In the genomic region with DNA sequence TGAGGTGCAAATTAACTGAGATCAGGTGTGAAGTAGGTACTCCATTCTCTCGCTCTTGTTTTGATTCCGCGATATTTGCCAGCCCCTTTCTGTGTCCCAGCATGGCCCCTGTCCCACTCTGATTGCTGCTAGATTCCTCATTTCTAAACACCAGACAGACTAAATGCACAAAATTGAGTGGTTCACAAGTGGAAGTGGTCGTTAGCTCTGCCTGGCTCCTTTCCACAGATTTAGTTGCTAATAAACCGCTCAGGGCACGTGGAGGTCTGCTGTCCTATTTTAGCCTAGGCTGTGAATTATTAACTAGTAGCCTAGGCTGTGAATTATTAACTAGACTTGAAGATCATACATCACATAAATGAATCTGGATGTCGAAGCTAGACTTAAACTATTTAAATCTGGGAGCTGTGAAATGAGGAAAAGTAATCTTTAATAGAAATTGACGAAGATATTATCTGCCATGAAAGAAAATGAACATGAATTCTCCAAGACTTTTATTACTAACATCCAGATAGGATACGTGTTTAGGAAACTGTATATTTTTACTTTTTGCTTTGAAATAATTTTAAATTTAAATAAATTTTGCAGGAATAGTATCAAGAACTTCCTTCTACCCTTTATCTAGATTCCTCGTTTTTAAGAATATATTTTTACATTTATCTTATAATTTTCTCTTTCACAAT, we compare ENCODE assay signal across 1 cellular context.
A peak's percentile ranks its signal among the peaks of the same experiment; 100 is the strongest.
TF ChIP-seq lines count a peak whose summit lies in the region.

No MANE protein-coding gene starts in this region.

TF ChIP-seq in HepG2, 621 proteins besides CTCF, POLR2A, EP300 and RAD21 (continued from another document and continues in another):
- TF ChIP-seq, protein P1, sequence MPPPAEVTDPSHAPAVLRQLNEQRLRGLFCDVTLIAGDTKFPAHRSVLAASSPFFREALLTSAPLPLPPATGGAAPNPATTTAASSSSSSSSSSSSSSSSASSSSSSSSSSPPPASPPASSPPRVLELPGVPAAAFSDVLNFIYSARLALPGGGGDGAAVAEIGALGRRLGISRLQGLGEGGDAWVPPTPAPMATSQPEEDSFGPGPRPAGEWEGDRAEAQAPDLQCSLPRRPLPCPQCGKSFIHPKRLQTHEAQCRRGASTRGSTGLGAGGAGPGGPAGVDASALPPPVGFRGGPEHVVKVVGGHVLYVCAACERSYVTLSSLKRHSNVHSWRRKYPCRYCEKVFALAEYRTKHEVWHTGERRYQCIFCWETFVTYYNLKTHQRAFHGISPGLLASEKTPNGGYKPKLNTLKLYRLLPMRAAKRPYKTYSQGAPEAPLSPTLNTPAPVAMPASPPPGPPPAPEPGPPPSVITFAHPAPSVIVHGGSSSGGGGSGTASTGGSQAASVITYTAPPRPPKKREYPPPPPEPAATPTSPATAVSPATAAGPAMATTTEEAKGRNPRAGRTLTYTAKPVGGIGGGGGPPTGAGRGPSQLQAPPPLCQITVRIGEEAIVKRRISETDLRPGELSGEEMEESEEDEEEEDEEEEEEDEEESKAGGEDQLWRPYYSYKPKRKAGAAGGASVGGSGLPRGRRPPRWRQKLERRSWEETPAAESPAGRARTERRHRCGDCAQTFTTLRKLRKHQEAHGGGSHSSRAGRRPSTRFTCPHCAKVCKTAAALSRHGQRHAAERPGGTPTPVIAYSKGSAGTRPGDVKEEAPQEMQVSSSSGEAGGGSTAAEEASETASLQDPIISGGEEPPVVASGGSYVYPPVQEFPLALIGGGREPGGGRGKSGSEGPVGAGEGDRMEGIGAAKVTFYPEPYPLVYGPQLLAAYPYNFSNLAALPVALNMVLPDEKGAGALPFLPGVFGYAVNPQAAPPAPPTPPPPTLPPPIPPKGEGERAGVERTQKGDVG (CRISPR knock-in tag; IDR thresholded peaks at IDR 0.05; ENCODE audit: borderline replicate concordance) = no peak
- TF ChIP-seq SCMH1 (CRISPR knock-in tag; IDR thresholded peaks at IDR 0.05; ENCODE audit: borderline replicate concordance) (no peak), CREB1 (IDR thresholded peaks at IDR 0.05) (no peak), CREB1 (CRISPR knock-in tag; IDR thresholded peaks at IDR 0.05) (no peak), ATF7 (IDR thresholded peaks at IDR 0.05) (no peak), ATF7 (CRISPR knock-in tag; IDR thresholded peaks at IDR 0.05) (no peak), MZF1 (CRISPR knock-in tag; IDR thresholded peaks at IDR 0.05; ENCODE audit: borderline replicate concordance) (no peak), YEATS4 (CRISPR knock-in tag; IDR thresholded peaks at IDR 0.05; ENCODE audit: borderline replicate concordance) (no peak), ZNF614 (CRISPR knock-in tag; IDR thresholded peaks at IDR 0.05; ENCODE audit: borderline replicate concordance) (no peak), ZNF17 (CRISPR knock-in tag; IDR thresholded peaks at IDR 0.05) (no peak), KAT2B (IDR thresholded peaks at IDR 0.05; ENCODE audit: borderline replicate concordance, low read depth, low read length) (no peak), KDM6A (CRISPR knock-in tag; IDR thresholded peaks at IDR 0.05; ENCODE audit: low read depth) (0 out of 2 replicates have a peak, but pooled peaks have one; percentile 21), ATF7-NPFF (CRISPR knock-in tag; IDR thresholded peaks at IDR 0.05; ENCODE audit: low read depth) (no peak), RORA (CRISPR knock-in tag; IDR thresholded peaks at IDR 0.05) (no peak), ZNF839 (CRISPR knock-in tag; IDR thresholded peaks at IDR 0.05; ENCODE audit: borderline replicate concordance) (no peak), HNRNPUL1 (IDR thresholded peaks at IDR 0.05; ENCODE audit: low read depth, low read length) (peak; percentile 98), KAT7 (CRISPR knock-in tag; IDR thresholded peaks at IDR 0.05; ENCODE audit: borderline replicate concordance) (no peak), ZBTB42 (CRISPR knock-in tag; IDR thresholded peaks at IDR 0.05) (no peak), KMT2B (CRISPR knock-in tag; IDR thresholded peaks at IDR 0.05) (no peak), NR2F6 (IDR thresholded peaks at IDR 0.05) (no peak), NR2F6 (CRISPR knock-in tag; IDR thresholded peaks at IDR 0.05) (peak; percentile 31; the same call in 1 of the 2 replicates), RBAK (CRISPR knock-in tag; IDR thresholded peaks at IDR 0.05) (no peak), GPN1 (CRISPR knock-in tag; IDR thresholded peaks at IDR 0.05; ENCODE audit: borderline replicate concordance) (no peak), ZNF552 (CRISPR knock-in tag; IDR thresholded peaks at IDR 0.05; ENCODE audit: borderline replicate concordance) (no peak), SMC3 (IDR thresholded peaks at IDR 0.05; ENCODE audit: low read length) (no peak), ZNF430 (CRISPR knock-in tag; IDR thresholded peaks at IDR 0.05) (no peak), ZNF446 (CRISPR knock-in tag; IDR thresholded peaks at IDR 0.05) (no peak), ZNF788 (CRISPR knock-in tag; IDR thresholded peaks at IDR 0.05; ENCODE audit: borderline replicate concordance) (no peak), PTBP1 (IDR thresholded peaks at IDR 0.05; ENCODE audit: low read depth, low read length, poor library complexity, severe bottlenecking) (no peak), GATA4 (IDR thresholded peaks at IDR 0.05; ENCODE audit: borderline replicate concordance, low read depth) (no peak), PLRG1 (conservative IDR thresholded peaks at IDR 0.05) (no peak), RFX5 (IDR thresholded peaks at IDR 0.05; ENCODE audit: low read depth, low read length) (no peak), ZNF383 (CRISPR knock-in tag; IDR thresholded peaks at IDR 0.05; ENCODE audit: borderline replicate concordance) (no peak), SMYD3 (CRISPR knock-in tag; IDR thresholded peaks at IDR 0.05) (peak; percentile 47; the same call in 1 of the 2 replicates), PITX1 (CRISPR knock-in tag; IDR thresholded peaks at IDR 0.05) (peak; percentile 48; the same call in 1 of the 2 replicates), TBL1XR1 (IDR thresholded peaks at IDR 0.05; ENCODE audit: borderline replicate concordance, low read length, partially characterized antibody) (no peak), SMAD9 (CRISPR knock-in tag; IDR thresholded peaks at IDR 0.05) (0 out of 2 replicates have a peak, but pooled peaks have one; percentile 42), FOXA3 (CRISPR knock-in tag; IDR thresholded peaks at IDR 0.05) (peak; percentile 47; the same call in 1 of the 2 replicates)
- TF ChIP-seq, protein P2, sequence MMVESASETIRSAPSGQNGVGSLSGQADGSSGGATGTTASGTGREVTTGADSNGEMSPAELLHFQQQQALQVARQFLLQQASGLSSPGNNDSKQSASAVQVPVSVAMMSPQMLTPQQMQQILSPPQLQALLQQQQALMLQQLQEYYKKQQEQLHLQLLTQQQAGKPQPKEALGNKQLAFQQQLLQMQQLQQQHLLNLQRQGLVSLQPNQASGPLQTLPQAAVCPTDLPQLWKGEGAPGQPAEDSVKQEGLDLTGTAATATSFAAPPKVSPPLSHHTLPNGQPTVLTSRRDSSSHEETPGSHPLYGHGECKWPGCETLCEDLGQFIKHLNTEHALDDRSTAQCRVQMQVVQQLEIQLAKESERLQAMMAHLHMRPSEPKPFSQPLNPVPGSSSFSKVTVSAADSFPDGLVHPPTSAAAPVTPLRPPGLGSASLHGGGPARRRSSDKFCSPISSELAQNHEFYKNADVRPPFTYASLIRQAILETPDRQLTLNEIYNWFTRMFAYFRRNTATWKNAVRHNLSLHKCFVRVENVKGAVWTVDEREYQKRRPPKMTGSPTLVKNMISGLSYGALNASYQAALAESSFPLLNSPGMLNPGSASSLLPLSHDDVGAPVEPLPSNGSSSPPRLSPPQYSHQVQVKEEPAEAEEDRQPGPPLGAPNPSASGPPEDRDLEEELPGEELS (CRISPR knock-in tag; IDR thresholded peaks at IDR 0.05) = no peak
- TF ChIP-seq, protein P3, sequence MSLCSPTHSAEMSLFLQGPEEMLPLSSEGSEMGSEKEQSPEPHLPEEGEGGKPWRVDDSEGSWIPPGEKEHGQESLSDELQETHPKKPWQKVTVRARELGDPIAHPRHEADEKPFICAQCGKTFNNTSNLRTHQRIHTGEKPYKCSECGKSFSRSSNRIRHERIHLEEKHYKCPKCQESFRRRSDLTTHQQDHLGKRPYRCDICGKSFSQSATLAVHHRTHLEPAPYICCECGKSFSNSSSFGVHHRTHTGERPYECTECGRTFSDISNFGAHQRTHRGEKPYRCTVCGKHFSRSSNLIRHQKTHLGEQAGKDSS (CRISPR knock-in tag; IDR thresholded peaks at IDR 0.05; ENCODE audit: borderline replicate concordance, low read depth) = no peak
- TF ChIP-seq, protein P4, sequence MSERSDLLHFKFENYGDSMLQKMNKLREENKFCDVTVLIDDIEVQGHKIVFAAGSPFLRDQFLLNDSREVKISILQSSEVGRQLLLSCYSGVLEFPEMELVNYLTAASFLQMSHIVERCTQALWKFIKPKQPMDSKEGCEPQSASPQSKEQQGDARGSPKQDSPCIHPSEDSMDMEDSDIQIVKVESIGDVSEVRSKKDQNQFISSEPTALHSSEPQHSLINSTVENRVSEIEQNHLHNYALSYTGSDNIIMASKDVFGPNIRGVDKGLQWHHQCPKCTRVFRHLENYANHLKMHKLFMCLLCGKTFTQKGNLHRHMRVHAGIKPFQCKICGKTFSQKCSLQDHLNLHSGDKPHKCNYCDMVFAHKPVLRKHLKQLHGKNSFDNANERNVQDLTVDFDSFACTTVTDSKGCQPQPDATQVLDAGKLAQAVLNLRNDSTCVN (CRISPR knock-in tag; IDR thresholded peaks at IDR 0.05; ENCODE audit: borderline replicate concordance) = 0 out of 2 replicates have a peak, but pooled peaks have one; percentile 31
- TF ChIP-seq, protein P5, sequence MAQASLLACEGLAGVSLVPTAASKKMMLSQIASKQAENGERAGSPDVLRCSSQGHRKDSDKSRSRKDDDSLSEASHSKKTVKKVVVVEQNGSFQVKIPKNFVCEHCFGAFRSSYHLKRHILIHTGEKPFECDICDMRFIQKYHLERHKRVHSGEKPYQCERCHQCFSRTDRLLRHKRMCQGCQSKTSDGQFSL (CRISPR knock-in tag; IDR thresholded peaks at IDR 0.05) = no peak
- TF ChIP-seq, protein P6, sequence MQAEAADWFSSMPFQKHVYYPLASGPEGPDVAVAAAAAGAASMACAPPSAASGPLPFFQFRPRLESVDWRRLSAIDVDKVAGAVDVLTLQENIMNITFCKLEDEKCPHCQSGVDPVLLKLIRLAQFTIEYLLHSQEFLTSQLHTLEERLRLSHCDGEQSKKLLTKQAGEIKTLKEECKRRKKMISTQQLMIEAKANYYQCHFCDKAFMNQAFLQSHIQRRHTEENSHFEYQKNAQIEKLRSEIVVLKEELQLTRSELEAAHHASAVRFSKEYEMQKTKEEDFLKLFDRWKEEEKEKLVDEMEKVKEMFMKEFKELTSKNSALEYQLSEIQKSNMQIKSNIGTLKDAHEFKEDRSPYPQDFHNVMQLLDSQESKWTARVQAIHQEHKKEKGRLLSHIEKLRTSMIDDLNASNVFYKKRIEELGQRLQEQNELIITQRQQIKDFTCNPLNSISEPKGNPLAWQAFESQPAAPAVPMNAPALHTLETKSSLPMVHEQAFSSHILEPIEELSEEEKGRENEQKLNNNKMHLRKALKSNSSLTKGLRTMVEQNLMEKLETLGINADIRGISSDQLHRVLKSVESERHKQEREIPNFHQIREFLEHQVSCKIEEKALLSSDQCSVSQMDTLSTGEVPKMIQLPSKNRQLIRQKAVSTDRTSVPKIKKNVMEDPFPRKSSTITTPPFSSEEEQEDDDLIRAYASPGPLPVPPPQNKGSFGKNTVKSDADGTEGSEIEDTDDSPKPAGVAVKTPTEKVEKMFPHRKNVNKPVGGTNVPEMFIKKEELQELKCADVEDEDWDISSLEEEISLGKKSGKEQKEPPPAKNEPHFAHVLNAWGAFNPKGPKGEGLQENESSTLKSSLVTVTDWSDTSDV (CRISPR knock-in tag; IDR thresholded peaks at IDR 0.05) = no peak
- TF ChIP-seq, protein P7, sequence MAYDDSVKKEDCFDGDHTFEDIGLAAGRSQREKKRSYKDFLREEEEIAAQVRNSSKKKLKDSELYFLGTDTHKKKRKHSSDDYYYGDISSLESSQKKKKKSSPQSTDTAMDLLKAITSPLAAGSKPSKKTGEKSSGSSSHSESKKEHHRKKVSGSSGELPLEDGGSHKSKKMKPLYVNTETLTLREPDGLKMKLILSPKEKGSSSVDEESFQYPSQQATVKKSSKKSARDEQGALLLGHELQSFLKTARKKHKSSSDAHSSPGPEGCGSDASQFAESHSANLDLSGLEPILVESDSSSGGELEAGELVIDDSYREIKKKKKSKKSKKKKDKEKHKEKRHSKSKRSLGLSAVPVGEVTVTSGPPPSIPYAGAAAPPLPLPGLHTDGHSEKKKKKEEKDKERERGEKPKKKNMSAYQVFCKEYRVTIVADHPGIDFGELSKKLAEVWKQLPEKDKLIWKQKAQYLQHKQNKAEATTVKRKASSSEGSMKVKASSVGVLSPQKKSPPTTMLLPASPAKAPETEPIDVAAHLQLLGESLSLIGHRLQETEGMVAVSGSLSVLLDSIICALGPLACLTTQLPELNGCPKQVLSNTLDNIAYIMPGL (CRISPR knock-in tag; IDR thresholded peaks at IDR 0.05; ENCODE audit: borderline replicate concordance in 1 of 2, low read depth in 1 of 2) = no peak
- TF ChIP-seq, protein P8, sequence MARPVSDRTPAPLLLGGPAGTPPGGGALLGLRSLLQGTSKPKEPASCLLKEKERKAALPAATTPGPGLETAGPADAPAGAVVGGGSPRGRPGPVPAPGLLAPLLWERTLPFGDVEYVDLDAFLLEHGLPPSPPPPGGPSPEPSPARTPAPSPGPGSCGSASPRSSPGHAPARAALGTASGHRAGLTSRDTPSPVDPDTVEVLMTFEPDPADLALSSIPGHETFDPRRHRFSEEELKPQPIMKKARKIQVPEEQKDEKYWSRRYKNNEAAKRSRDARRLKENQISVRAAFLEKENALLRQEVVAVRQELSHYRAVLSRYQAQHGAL (CRISPR knock-in tag; IDR thresholded peaks at IDR 0.05; ENCODE audit: not compliant biosample characterization) = no peak
- TF ChIP-seq, protein P9, sequence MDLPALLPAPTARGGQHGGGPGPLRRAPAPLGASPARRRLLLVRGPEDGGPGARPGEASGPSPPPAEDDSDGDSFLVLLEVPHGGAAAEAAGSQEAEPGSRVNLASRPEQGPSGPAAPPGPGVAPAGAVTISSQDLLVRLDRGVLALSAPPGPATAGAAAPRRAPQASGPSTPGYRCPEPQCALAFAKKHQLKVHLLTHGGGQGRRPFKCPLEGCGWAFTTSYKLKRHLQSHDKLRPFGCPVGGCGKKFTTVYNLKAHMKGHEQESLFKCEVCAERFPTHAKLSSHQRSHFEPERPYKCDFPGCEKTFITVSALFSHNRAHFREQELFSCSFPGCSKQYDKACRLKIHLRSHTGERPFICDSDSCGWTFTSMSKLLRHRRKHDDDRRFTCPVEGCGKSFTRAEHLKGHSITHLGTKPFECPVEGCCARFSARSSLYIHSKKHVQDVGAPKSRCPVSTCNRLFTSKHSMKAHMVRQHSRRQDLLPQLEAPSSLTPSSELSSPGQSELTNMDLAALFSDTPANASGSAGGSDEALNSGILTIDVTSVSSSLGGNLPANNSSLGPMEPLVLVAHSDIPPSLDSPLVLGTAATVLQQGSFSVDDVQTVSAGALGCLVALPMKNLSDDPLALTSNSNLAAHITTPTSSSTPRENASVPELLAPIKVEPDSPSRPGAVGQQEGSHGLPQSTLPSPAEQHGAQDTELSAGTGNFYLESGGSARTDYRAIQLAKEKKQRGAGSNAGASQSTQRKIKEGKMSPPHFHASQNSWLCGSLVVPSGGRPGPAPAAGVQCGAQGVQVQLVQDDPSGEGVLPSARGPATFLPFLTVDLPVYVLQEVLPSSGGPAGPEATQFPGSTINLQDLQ (CRISPR knock-in tag; IDR thresholded peaks at IDR 0.05) = no peak
- TF ChIP-seq, protein P10, sequence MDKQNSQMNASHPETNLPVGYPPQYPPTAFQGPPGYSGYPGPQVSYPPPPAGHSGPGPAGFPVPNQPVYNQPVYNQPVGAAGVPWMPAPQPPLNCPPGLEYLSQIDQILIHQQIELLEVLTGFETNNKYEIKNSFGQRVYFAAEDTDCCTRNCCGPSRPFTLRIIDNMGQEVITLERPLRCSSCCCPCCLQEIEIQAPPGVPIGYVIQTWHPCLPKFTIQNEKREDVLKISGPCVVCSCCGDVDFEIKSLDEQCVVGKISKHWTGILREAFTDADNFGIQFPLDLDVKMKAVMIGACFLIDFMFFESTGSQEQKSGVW (CRISPR knock-in tag; IDR thresholded peaks at IDR 0.05; ENCODE audit: borderline replicate concordance) = no peak
